In genomic region chr5:154088801-154089200, GRCh38 we compare ENCODE assay signal across 10 cellular contexts.
"Had no signal": no experiment of that assay in that cellular context is flagged by ENCODE, and none has a peak within 500 bp of the region (broad histone marks: within the 10 kb centered on the region; RNA-seq: fewer than 3 reads in every experiment).

No MANE protein-coding gene starts in this region.

- H3K4me2 ChIP-seq: GM23338 had no signal

- H2AFZ ChIP-seq: GM23338 had no signal

- H3K9me3 Mint-ChIP-seq: GM23338, H9, HFFc6 had no signal

- FAIRE-seq: H1, H54, K562 had no signal

- H3K27ac ChIP-seq: HL-60 had no signal

- DNase-seq: H9, HCEC 1CT, HFFc6, IMR-90, KG1 had no signal

- ATAC-seq: GM23338, K562 had no signal

- H3K27ac Mint-ChIP-seq: GM23338, H9, HFFc6 had no signal

- H3K4me3 ChIP-seq: GM23338, K562 had no signal

- H3K4me3 Mint-ChIP-seq: GM23338, H9, HFFc6 had no signal
